ENCODE assay signal across 21 cellular contexts in genomic region chr6:14642106-14642505, GRCh38.
"Had no signal": no experiment of that assay in that cellular context is flagged by ENCODE, and none has a peak within 500 bp of the region (broad histone marks: within the 10 kb centered on the region; RNA-seq: fewer than 3 reads in every experiment).

No MANE protein-coding gene starts in this region.

- H3K27ac Mint-ChIP-seq: effector memory CD8-positive, alpha-beta T cell; mesothelial cell of epicardium had no signal

- H3K27ac ChIP-seq: coronary artery, esophagus squamous epithelium, left lung, prostate gland, sigmoid colon, skin epidermis, thoracic aorta, tibial nerve, upper lobe of right lung, uterus had no signal

- H3K4me3 ChIP-seq: coronary artery, esophagus squamous epithelium, left lung, prostate gland, sigmoid colon, skin epidermis, spleen, thoracic aorta, tibial nerve, upper lobe of right lung, uterus had no signal

- ATAC-seq: effector memory CD8-positive, alpha-beta T cell; left lung; naive thymus-derived CD4-positive, alpha-beta T cell; stimulated activated naive B cell treated with anti-CD40 and anti-IgM and Interleukin-4, amounts not matched to agents 10 μg/mL and 1 μg/mL and 100 μg/mL, for 72 hours; upper lobe of right lung had no signal

- DNase-seq: effector memory CD8-positive, alpha-beta T cell; erythroblast; esophagus squamous epithelium; left cardiac atrium; left lung; mesenchymal stem cell; naive thymus-derived CD4-positive, alpha-beta T cell; sigmoid colon; spleen; stimulated activated CD4-positive, alpha-beta T cell treated with anti-CD3 and anti-CD28 coated beads, Interleukin-4, amount 100 ng/mL, for 4 hours; stimulated activated naive B cell treated with anti-CD40 and anti-IgM and Interleukin-4, amounts not matched to agents 10 μg/mL and 1 μg/mL and 100 μg/mL, for 72 hours; upper lobe of right lung; uterus had no signal

- H3K9me3 Mint-ChIP-seq: effector memory CD8-positive, alpha-beta T cell; mesothelial cell of epicardium; nephron; stimulated activated naive CD8-positive, alpha-beta T cell treated with anti-CD3 and anti-CD28 coated beads, Interleukin-15, Interleukin-2, amounts not matched to agents 100 ng/mL and 50 ng/mL, for 24 hours had no signal

- H3K36me3 Mint-ChIP-seq: mesothelial cell of epicardium; naive thymus-derived CD4-positive, alpha-beta T cell had no signal

- H3K36me3 ChIP-seq: esophagus squamous epithelium, left lung, prostate gland, sigmoid colon, spleen, thoracic aorta, tibial nerve, upper lobe of right lung, uterus had no signal

- H3K27me3 Mint-ChIP-seq: stimulated activated naive B cell treated with anti-CD40 and anti-IgM and Interleukin-4, amounts not matched to agents 10 μg/mL and 1 μg/mL and 100 μg/mL, for 72 hours; stimulated activated naive CD8-positive, alpha-beta T cell treated with anti-CD3 and anti-CD28 coated beads, Interleukin-15, Interleukin-2, amounts not matched to agents 100 ng/mL and 50 ng/mL, for 24 hours had no signal

- H3K9me3 ChIP-seq: esophagus squamous epithelium, left lung, prostate gland, sigmoid colon, spleen, thoracic aorta, tibial nerve, upper lobe of right lung, uterus had no signal

- H3K4me1 ChIP-seq: prostate gland, uterus had no signal

- H3K27me3 ChIP-seq: esophagus squamous epithelium, left lung, sigmoid colon, spleen, tibial nerve, upper lobe of right lung, uterus had no signal

- H3K4me3 Mint-ChIP-seq: effector memory CD8-positive, alpha-beta T cell; mesothelial cell of epicardium; naive thymus-derived CD4-positive, alpha-beta T cell; nephron; stimulated activated naive B cell treated with anti-CD40 and anti-IgM and Interleukin-4, amounts not matched to agents 10 μg/mL and 1 μg/mL and 100 μg/mL, for 72 hours; stimulated activated naive CD8-positive, alpha-beta T cell treated with anti-CD3 and anti-CD28 coated beads, Interleukin-15, Interleukin-2, amounts not matched to agents 100 ng/mL and 50 ng/mL, for 24 hours had no signal
